ENCODE assay signal across 1 cellular context in genomic region chr10:99770408-99771045, GRCh38.
A peak's percentile ranks its signal among the peaks of the same experiment; 100 is the strongest.
TF ChIP-seq lines count a peak whose summit lies in the region.

No MANE protein-coding gene starts in this region.

TF ChIP-seq in liver, 16 proteins besides CTCF, POLR2A, EP300 and RAD21 (continued from another document):
- TF ChIP-seq, protein P1, sequence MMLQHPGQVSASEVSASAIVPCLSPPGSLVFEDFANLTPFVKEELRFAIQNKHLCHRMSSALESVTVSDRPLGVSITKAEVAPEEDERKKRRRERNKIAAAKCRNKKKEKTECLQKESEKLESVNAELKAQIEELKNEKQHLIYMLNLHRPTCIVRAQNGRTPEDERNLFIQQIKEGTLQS (IDR thresholded peaks at IDR 0.05), result no peak
- TF ChIP-seq, protein P2, sequence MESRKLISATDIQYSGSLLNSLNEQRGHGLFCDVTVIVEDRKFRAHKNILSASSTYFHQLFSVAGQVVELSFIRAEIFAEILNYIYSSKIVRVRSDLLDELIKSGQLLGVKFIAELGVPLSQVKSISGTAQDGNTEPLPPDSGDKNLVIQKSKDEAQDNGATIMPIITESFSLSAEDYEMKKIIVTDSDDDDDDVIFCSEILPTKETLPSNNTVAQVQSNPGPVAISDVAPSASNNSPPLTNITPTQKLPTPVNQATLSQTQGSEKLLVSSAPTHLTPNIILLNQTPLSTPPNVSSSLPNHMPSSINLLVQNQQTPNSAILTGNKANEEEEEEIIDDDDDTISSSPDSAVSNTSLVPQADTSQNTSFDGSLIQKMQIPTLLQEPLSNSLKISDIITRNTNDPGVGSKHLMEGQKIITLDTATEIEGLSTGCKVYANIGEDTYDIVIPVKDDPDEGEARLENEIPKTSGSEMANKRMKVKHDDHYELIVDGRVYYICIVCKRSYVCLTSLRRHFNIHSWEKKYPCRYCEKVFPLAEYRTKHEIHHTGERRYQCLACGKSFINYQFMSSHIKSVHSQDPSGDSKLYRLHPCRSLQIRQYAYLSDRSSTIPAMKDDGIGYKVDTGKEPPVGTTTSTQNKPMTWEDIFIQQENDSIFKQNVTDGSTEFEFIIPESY (IDR thresholded peaks at IDR 0.05), result no peak
- TF ChIP-seq TAF1 (conservative IDR thresholded peaks at IDR 0.05), result no peak
- TF ChIP-seq GABPA (IDR thresholded peaks at IDR 0.05 in 1 of 2, conservative IDR thresholded peaks at IDR 0.05 in 1 of 2), result no peak
- TF ChIP-seq REST (IDR thresholded peaks at IDR 0.05), result no peak
- TF ChIP-seq NR2F2 (IDR thresholded peaks at IDR 0.05), result no peak
- TF ChIP-seq FOXA2 (IDR thresholded peaks at IDR 0.05), result peak; percentile 24
- no peak for TF ChIP-seq HNF4G (IDR thresholded peaks at IDR 0.05)
- no peak for TF ChIP-seq EGR1 (IDR thresholded peaks at IDR 0.05; ENCODE audit: low read depth in 2 of 2)
- no peak for TF ChIP-seq FOXA1 (IDR thresholded peaks at IDR 0.05)
- peak; percentile 28 for TF ChIP-seq SP1 (IDR thresholded peaks at IDR 0.05)
